8 cellular contexts compared by ENCODE assay signal in genomic region chr9:131762356-131762932, GRCh38. TPM values are rescaled to one million over a fixed set of nuclear protein-coding genes. Genes with fewer than 3 reads are reported as not detected.
A peak's percentile ranks its signal among the peaks of the same experiment; 100 is the strongest.
DNase-seq lines count a peak whose midpoint lies in the region; ATAC-seq and TF ChIP-seq lines count a peak whose summit lies in the region.

No MANE protein-coding gene starts in this region.

- peak; percentile 91 to 96 for ATAC-seq in upper lobe of left lung (ENCODE audit: low FRiP score in 2 of 2)
- ATAC-seq in GM21515 (IDR thresholded peaks at IDR 0.05; ENCODE audit: unreplicated experiment) = no peak

- no peaks in the 10 kb centered on the region for H3K9me3 ChIP-seq in parathyroid adenoma (ENCODE audit: control insufficient read depth, low read length)
- H3K9me3 ChIP-seq in upper lobe of left lung = no peaks in the 10 kb centered on the region

- no peaks in the 10 kb centered on the region for H3K27me3 ChIP-seq in parathyroid adenoma (ENCODE audit: control insufficient read depth, insufficient read depth, low read length)
- H3K27me3 ChIP-seq in upper lobe of left lung = no peaks in the 10 kb centered on the region

- H3K4me1 ChIP-seq in parathyroid adenoma (no peaks in the 10 kb centered on the region), upper lobe of left lung (peaks cover 5 to 8% (median 6%) of the 10 kb centered on the region in 4 donors)

- no peak for TF ChIP-seq EP300 in upper lobe of left lung (IDR thresholded peaks at IDR 0.05)

- no peak overlapping the region for H3K9ac ChIP-seq in parathyroid adenoma

- no peaks in the 10 kb centered on the region for H3K36me3 ChIP-seq in parathyroid adenoma (ENCODE audit: control insufficient read depth, insufficient read depth, low read length)
- no peaks in the 10 kb centered on the region for H3K36me3 ChIP-seq in upper lobe of left lung

- peak overlapping the region; percentile 11 for H2AFZ ChIP-seq in parathyroid adenoma

- 11 to 19% methylated on average over 12 to 38 of the region's 38 CpGs for WGBS in upper lobe of left lung, 2 donors

- no peak overlapping the region for H3K4me2 ChIP-seq in parathyroid adenoma (ENCODE audit: low read length)

- H3K79me2 ChIP-seq in parathyroid adenoma = no peaks in the 10 kb centered on the region

- TF ChIP-seq POLR2A in upper lobe of left lung (IDR thresholded peaks at IDR 0.05) = no peak

- peak; percentile 84 for DNase-seq in G401 (ENCODE audit: low spot score)
- peak; percentile 44 for DNase-seq in LHCN-M2 (ENCODE audit: low read depth)
- peak; percentile 86 for DNase-seq in SK-N-DZ (ENCODE audit: low spot score)
- peak; percentile 62 for DNase-seq in activated gamma-delta T cell treated with anti-CD3 and anti-CD28 coated beads, Interleukin-2, amount 50 U/mL, for 16 hours (ENCODE audit: low read depth)
- peak; percentile 62 for DNase-seq in glomerular visceral epithelial cell (ENCODE audit: extremely low spot score)
- DNase-seq in upper lobe of left lung = peak; percentile 81 to 95

- in situ Hi-C loops in G401 (cut with HindIII; ENCODE audit: low sequenced_read_pairs) = no loop called here

- H3K27ac ChIP-seq in parathyroid adenoma = no peak overlapping the region
- H3K27ac ChIP-seq in upper lobe of left lung = no peak overlapping the region

- TF ChIP-seq CTCF in parathyroid adenoma (IDR thresholded peaks at IDR 0.05) (peak; percentile 81), upper lobe of left lung (IDR thresholded peaks at IDR 0.05) (peak; percentile 91 to 99 (median 97))

- H3K4me3 ChIP-seq in parathyroid adenoma (ENCODE audit: low read depth, low read length) = no peak overlapping the region
- no peak overlapping the region for H3K4me3 ChIP-seq in upper lobe of left lung

RNA-seq across cellular contexts. Expression of gene RAPGEF1, which starts 22.6 kb away (rescaled TPM):
- total RNA-seq in G401 (2014; rRNA removed; shearing (Covaris generic)) = 31.0 and 40.8 TPM in 2 replicates
- total RNA-seq in LHCN-M2 (2014; rRNA removed) (32.1 and 44.9 TPM in 2 replicates), upper lobe of left lung (100 to 1,000 TPM in 2 of 6 donors, 10 to 100 TPM in 4; 82.8 to 161 (median 96.8) TPM)
- polyA plus RNA-seq in LHCN-M2 (2012) = 57.0 TPM
- 22.1 and 24.4 TPM in 2 replicates for polyA plus RNA-seq in SK-N-DZ (2014; cell fraction: cytosol; rRNA removed)
- polyA plus RNA-seq in SK-N-DZ (2014; cell fraction: nucleus; rRNA removed) = 14.7 and 19.5 TPM in 2 replicates
